ENCODE assay signal across 8 cellular contexts in the genomic region with DNA sequence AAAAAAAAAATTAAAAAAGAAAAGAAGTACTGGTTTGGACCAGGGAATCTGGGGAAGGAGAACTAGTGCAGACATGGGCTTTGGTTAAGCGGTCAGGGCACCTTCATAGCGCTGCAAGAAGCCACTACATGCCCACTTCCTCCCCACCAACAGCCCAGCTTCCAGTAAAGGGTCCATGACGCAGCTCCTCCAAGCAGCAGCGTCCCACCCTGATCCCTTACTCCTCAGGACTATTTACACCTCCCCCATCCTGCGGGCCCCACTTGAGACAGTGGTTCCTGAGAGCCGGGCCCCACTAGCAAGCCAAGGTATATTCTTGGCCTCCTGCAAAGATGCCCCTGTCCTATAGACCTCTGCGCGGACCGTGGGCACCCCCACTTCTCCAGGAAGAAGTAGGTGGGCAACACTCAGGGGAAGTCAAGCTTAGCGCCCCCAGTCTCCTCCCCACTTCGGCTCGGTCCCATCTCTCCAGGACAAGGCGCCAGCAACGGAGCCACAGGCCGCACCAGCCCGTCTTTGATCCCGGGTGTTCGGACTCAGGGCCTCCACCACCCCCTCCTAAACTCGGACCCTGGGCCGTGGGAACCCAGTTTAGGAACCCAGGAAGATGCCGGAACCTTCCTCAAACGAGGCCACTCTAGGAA. TPM values are rescaled to one million over a fixed set of nuclear protein-coding genes. Genes with fewer than 3 reads are reported as not detected.
DNase-seq lines count a peak whose midpoint lies in the region; ATAC-seq, FAIRE-seq and TF ChIP-seq lines count a peak whose summit lies in the region.

No MANE protein-coding gene starts in this region.

- peaks cover 0 to 18% (median 0%) of the 10 kb centered on the region in 11 experiments; a peak in 2 of 22 replicates for H4K20me1 ChIP-seq in BLaER1 treated with 17β-estradiol and CSF1 and Interleukin-3, amounts not matched to agents 10 nM and 100 nM

- no peaks in the 10 kb centered on the region for H3K27me3 ChIP-seq in BLaER1 treated with 17β-estradiol and CSF1 and Interleukin-3, amounts not matched to agents 10 nM and 100 nM
- H3K27me3 ChIP-seq in stomach smooth muscle (ENCODE audit: control insufficient read depth in 1 of 2, insufficient read depth in 2 of 2, low read length in 2 of 2), result no peaks in the 10 kb centered on the region

- H3K4me1 Mint-ChIP-seq in activated naive CD8-positive, alpha-beta T cell treated with anti-CD3 and anti-CD28 coated beads, Interleukin-2, amount 10 ng/mL, durations not matched to agents 7 days and 5 days, result peaks cover 28% of the 10 kb centered on the region

- no peaks in the 10 kb centered on the region for H3K9me3 ChIP-seq in BLaER1 treated with 17β-estradiol and CSF1 and Interleukin-3, amounts not matched to agents 10 nM and 100 nM (replicated peaks in 1 of 11)
- H3K9me3 ChIP-seq in kidney (ENCODE audit: control insufficient read depth in 1 of 2, low read length in 2 of 2), result no peaks in the 10 kb centered on the region
- H3K9me3 ChIP-seq in stomach smooth muscle (ENCODE audit: control insufficient read depth in 2 of 2, low read length in 2 of 2), result no peaks in the 10 kb centered on the region

- H3K27ac Mint-ChIP-seq in activated naive CD8-positive, alpha-beta T cell treated with anti-CD3 and anti-CD28 coated beads, Interleukin-2, amount 10 ng/mL, durations not matched to agents 7 days and 5 days, result peak overlapping the region; percentile 99

- peak overlapping the region; percentile 60 to 100 (median 72) for H3K4me2 ChIP-seq in BLaER1 treated with 17β-estradiol and CSF1 and Interleukin-3, amounts not matched to agents 10 nM and 100 nM

- peak overlapping the region in 9 of 10 experiments; percentile 33 to 98 (median 78); a peak in 13 of 20 replicates for H3K4me3 ChIP-seq in BLaER1 treated with 17β-estradiol and CSF1 and Interleukin-3, amounts not matched to agents 10 nM and 100 nM
- H3K4me3 ChIP-seq in kidney (ENCODE audit: low read length in 2 of 2) (peak overlapping the region; percentile 95 to 96), stomach smooth muscle (ENCODE audit: low read length in 2 of 2) (peak overlapping the region; percentile 84 to 96)

- H3K27me3 Mint-ChIP-seq in activated naive CD8-positive, alpha-beta T cell treated with anti-CD3 and anti-CD28 coated beads, Interleukin-2, amount 10 ng/mL, durations not matched to agents 7 days and 5 days, result no peaks in the 10 kb centered on the region

- peaks cover 11 to 28% (median 22%) of the 10 kb centered on the region in 11 experiments; a peak in 19 of 22 replicates for H3K36me3 ChIP-seq in BLaER1 treated with 17β-estradiol and CSF1 and Interleukin-3, amounts not matched to agents 10 nM and 100 nM
- peaks cover 4 to 14% of the 10 kb centered on the region in 2 donors for H3K36me3 ChIP-seq in kidney (ENCODE audit: control insufficient read depth in 1 of 2, insufficient read depth in 2 of 2, low read length in 2 of 2)
- peaks cover 16 to 21% of the 10 kb centered on the region in 2 donors for H3K36me3 ChIP-seq in stomach smooth muscle (ENCODE audit: control insufficient read depth in 2 of 2, insufficient read depth in 2 of 2, low read length in 2 of 2)

- peak overlapping the region; percentile 98 for H3K4me3 Mint-ChIP-seq in activated naive CD8-positive, alpha-beta T cell treated with anti-CD3 and anti-CD28 coated beads, Interleukin-2, amount 10 ng/mL, durations not matched to agents 7 days and 5 days

- DNase-seq in activated naive CD8-positive, alpha-beta T cell treated with anti-CD3 and anti-CD28 coated beads, Interleukin-2, amount 10 ng/mL, durations not matched to agents 7 days and 5 days, result peak; percentile 67
- DNase-seq in kidney (peak; percentile 89), ureter (ENCODE audit: low spot score) (no peak)

- H3K9me3 Mint-ChIP-seq in activated naive CD8-positive, alpha-beta T cell treated with anti-CD3 and anti-CD28 coated beads, Interleukin-2, amount 10 ng/mL, durations not matched to agents 7 days and 5 days, result no peaks in the 10 kb centered on the region

- POLR2A ChIA-PET in activated naive CD8-positive, alpha-beta T cell treated with anti-CD3 and anti-CD28 coated beads, Interleukin-2, amount 10 ng/mL, durations not matched to agents 7 days and 5 days (lab: Charles Lee), result interaction anchor here (0.6 to 2.7 kb wide), 16 partner anchors 9 to 467 kb away, joined by 3 to 38 read pairs (median 4); partner anchors contain the start of genes CORO1A, DCTPP1, FBRS and ITGAL

- FAIRE-seq in kidney (lab: Jason Lieb, UNC), result no peak

- H3K36me3 Mint-ChIP-seq in activated naive CD8-positive, alpha-beta T cell treated with anti-CD3 and anti-CD28 coated beads, Interleukin-2, amount 10 ng/mL, durations not matched to agents 7 days and 5 days, result peaks cover 3% of the 10 kb centered on the region

- intact Hi-C loops in kidney (cut with DNase I), result no loop called here

- peaks cover 27 to 42% (median 34%) of the 10 kb centered on the region in 10 experiments for H3K4me1 ChIP-seq in BLaER1 treated with 17β-estradiol and CSF1 and Interleukin-3, amounts not matched to agents 10 nM and 100 nM
- peaks cover 4 to 13% of the 10 kb centered on the region in 2 donors for H3K4me1 ChIP-seq in kidney (ENCODE audit: control insufficient read depth in 1 of 2, insufficient read depth in 1 of 2, low read depth in 1 of 2, low read length in 2 of 2)
- peaks cover 27% of the 10 kb centered on the region for H3K4me1 ChIP-seq in stomach smooth muscle (ENCODE audit: control insufficient read depth, insufficient read depth, low read length)

- peak overlapping the region; percentile 81 to 90 (median 84) for H3K27ac ChIP-seq in BLaER1 treated with 17β-estradiol and CSF1 and Interleukin-3, amounts not matched to agents 10 nM and 100 nM
- H3K27ac ChIP-seq in kidney (ENCODE audit: low read depth in 2 of 2, low read length in 2 of 2), result peak overlapping the region; percentile 90
- peak overlapping the region; percentile 97 for H3K27ac ChIP-seq in stomach smooth muscle (ENCODE audit: low read length)

- ATAC-seq in HG03135 (IDR thresholded peaks at IDR 0.05; ENCODE audit: unreplicated experiment), result peak; percentile 3
- peak; percentile 1 for ATAC-seq in activated naive CD8-positive, alpha-beta T cell treated with anti-CD3 and anti-CD28 coated beads, Interleukin-2, amount 10 ng/mL, durations not matched to agents 7 days and 5 days (ENCODE audit: low read depth)
- ATAC-seq in HG02938 (IDR thresholded peaks at IDR 0.05; ENCODE audit: unreplicated experiment), result no peak
- ATAC-seq in HG03565 (IDR thresholded peaks at IDR 0.05; ENCODE audit: unreplicated experiment), result no peak

- TF ChIP-seq CTCF in kidney (IDR thresholded peaks at IDR 0.05; ENCODE audit: borderline replicate concordance, extremely low read depth, insufficient read depth), result no peak

- peak overlapping the region; percentile 68 to 91 (median 85) for H3K9ac ChIP-seq in BLaER1 treated with 17β-estradiol and CSF1 and Interleukin-3, amounts not matched to agents 10 nM and 100 nM
- H3K9ac ChIP-seq in kidney (ENCODE audit: low read length in 2 of 2), result peak overlapping the region; percentile 52 to 82
- peak overlapping the region; percentile 80 to 89 for H3K9ac ChIP-seq in stomach smooth muscle (ENCODE audit: low read length in 2 of 2)

RNA-seq across cellular contexts. Expression of gene PRR14, which starts 0.9 kb away (rescaled TPM):
- 10 to 100 TPM; 89.7 to 97.1 TPM for total RNA-seq in activated naive CD8-positive, alpha-beta T cell treated with anti-CD3 and anti-CD28 coated beads, Interleukin-2, amount 10 ng/mL, durations not matched to agents 7 days and 5 days
- total RNA-seq in kidney (51.6 TPM), ureter (37.8 TPM)
- 44.2 TPM for polyA plus RNA-seq in kidney (ENCODE audit: insufficient read depth, low read depth, low replicate concordance)

RNA-seq across cellular contexts. Expression of gene FBRS, which starts 8.4 kb away (rescaled TPM):
- 100 to 1,000 TPM; 140 to 143 TPM for total RNA-seq in activated naive CD8-positive, alpha-beta T cell treated with anti-CD3 and anti-CD28 coated beads, Interleukin-2, amount 10 ng/mL, durations not matched to agents 7 days and 5 days
- total RNA-seq in kidney (66.2 TPM), ureter (82.5 TPM)
- polyA plus RNA-seq in kidney (ENCODE audit: insufficient read depth, low read depth, low replicate concordance), result 26.3 TPM

RNA-seq across cellular contexts. Expression of gene ZNF689, which starts 39.7 kb away (rescaled TPM):
- 10 to 100 TPM; 12.7 to 14.4 TPM for total RNA-seq in activated naive CD8-positive, alpha-beta T cell treated with anti-CD3 and anti-CD28 coated beads, Interleukin-2, amount 10 ng/mL, durations not matched to agents 7 days and 5 days
- total RNA-seq in kidney, result 9.0 TPM
- polyA plus RNA-seq in kidney (ENCODE audit: insufficient read depth, low read depth, low replicate concordance), result 3.9 TPM
- total RNA-seq in ureter, result 10.2 TPM

RNA-seq across cellular contexts. Expression of gene SRCAP, which starts 49.1 kb away (rescaled TPM):
- total RNA-seq in activated naive CD8-positive, alpha-beta T cell treated with anti-CD3 and anti-CD28 coated beads, Interleukin-2, amount 10 ng/mL, durations not matched to agents 7 days and 5 days, result 10 to 100 TPM; 89.4 to 92.2 TPM
- total RNA-seq in kidney (71.9 TPM), ureter (82.3 TPM)
- polyA plus RNA-seq in kidney (ENCODE audit: insufficient read depth, low read depth, low replicate concordance), result 1.6 TPM

Comparison
In these comparisons a context has a peak if more than half of its experiments do, and no peak if none do; other contexts are left out.
1. ATAC-seq: peak in HG03135 (single experiment) and activated naive CD8-positive, alpha-beta T cell treated with anti-CD3 and anti-CD28 coated beads, Interleukin-2, amount 10 ng/mL, durations not matched to agents 7 days and 5 days (single experiment); none in HG02938 (single experiment) and HG03565 (single experiment).
2. Peak in every context shown above with its lines, with median percentiles within 50 percentile points of each other: H3K27ac ChIP-seq, H3K4me3 ChIP-seq and H3K9ac ChIP-seq.